In genomic region chr9:6605202-6605601, GRCh38 we compare ENCODE assay signal across 12 cellular contexts. TPM values are rescaled to one million over a fixed set of nuclear protein-coding genes. Genes with fewer than 3 reads are reported as not detected.
DNase-seq lines count a peak whose midpoint lies in the region; ATAC-seq and TF ChIP-seq lines count a peak whose summit lies in the region.
"Had no signal": no experiment of that assay in that cellular context is flagged by ENCODE, and none has a peak within 500 bp of the region (broad histone marks: within the 10 kb centered on the region; RNA-seq: fewer than 3 reads in every experiment).

No MANE protein-coding gene starts in this region.

- H3K4me1 ChIP-seq in naive thymus-derived CD4-positive, alpha-beta T cell (ENCODE audit: control insufficient read depth in 2 of 2, insufficient read depth in 2 of 2, low read length in 2 of 2): no peaks in the 10 kb centered on the region
- H3K4me1 ChIP-seq in heart left ventricle: no peaks in the 10 kb centered on the region

- no peaks in the 10 kb centered on the region for H3K9me3 Mint-ChIP-seq in activated T-cell treated with anti-CD3 and anti-CD28 coated beads, Interleukin-2, amount 50 U/mL, for 4 hours
- H3K9me3 Mint-ChIP-seq in naive thymus-derived CD4-positive, alpha-beta T cell: no peaks in the 10 kb centered on the region
- peaks cover 0 to 3% (median 0%) of the 10 kb centered on the region in 7 donors for H3K9me3 Mint-ChIP-seq in CD14-positive monocyte
- H3K9me3 Mint-ChIP-seq: neural crest cell; T-helper 2 cell treated with Interferon-gamma antibody and Interleukin-4, amounts not matched to agents 5 μg/mL and 100 μg/mL, for 36 hours had no signal

- no peak overlapping the region for H3K4me3 ChIP-seq in naive thymus-derived CD4-positive, alpha-beta T cell (ENCODE audit: low read length)
- H3K4me3 ChIP-seq in heart left ventricle: no peak overlapping the region
- H3K4me3 ChIP-seq: dorsolateral prefrontal cortex had no signal

- POLR2A ChIA-PET in naive thymus-derived CD4-positive, alpha-beta T cell (lab: Charles Lee): no interaction called here

- no peaks in the 10 kb centered on the region for H3K9me3 ChIP-seq in naive thymus-derived CD4-positive, alpha-beta T cell (ENCODE audit: control insufficient read depth in 2 of 3, low read length in 3 of 3)
- no peaks in the 10 kb centered on the region for H3K9me3 ChIP-seq in heart left ventricle

- peaks cover 4% of the 10 kb centered on the region for H3K4me1 Mint-ChIP-seq in activated T-cell treated with anti-CD3 and anti-CD28 coated beads, Interleukin-2, amount 50 U/mL, for 4 hours (ENCODE audit: low read depth)
- H3K4me1 Mint-ChIP-seq in naive thymus-derived CD4-positive, alpha-beta T cell: no peaks in the 10 kb centered on the region
- no peaks in the 10 kb centered on the region for H3K4me1 Mint-ChIP-seq in CD14-positive monocyte

- no peak overlapping the region for H3K27ac Mint-ChIP-seq in naive thymus-derived CD4-positive, alpha-beta T cell
- H3K27ac Mint-ChIP-seq in CD14-positive monocyte: no peak overlapping the region
- H3K27ac Mint-ChIP-seq: T-helper 2 cell treated with Interferon-gamma antibody and Interleukin-4, amounts not matched to agents 5 μg/mL and 100 μg/mL, for 36 hours had no signal

- peak overlapping the region; percentile 46 for H3K4me3 Mint-ChIP-seq in activated T-cell treated with anti-CD3 and anti-CD28 coated beads, Interleukin-2, amount 50 U/mL, for 4 hours
- H3K4me3 Mint-ChIP-seq in naive thymus-derived CD4-positive, alpha-beta T cell: no peak overlapping the region
- no peak overlapping the region for H3K4me3 Mint-ChIP-seq in CD14-positive monocyte
- H3K4me3 Mint-ChIP-seq: neural crest cell; T-helper 2 cell treated with Interferon-gamma antibody and Interleukin-4, amounts not matched to agents 5 μg/mL and 100 μg/mL, for 36 hours had no signal

- H3K36me3 ChIP-seq in naive thymus-derived CD4-positive, alpha-beta T cell (ENCODE audit: control insufficient read depth in 2 of 3, insufficient read depth in 3 of 3, low read length in 3 of 3): no peaks in the 10 kb centered on the region
- H3K36me3 ChIP-seq in heart left ventricle: no peaks in the 10 kb centered on the region

- TF ChIP-seq CTCF in CD14-positive monocyte (IDR thresholded peaks at IDR 0.05): no peak
- TF ChIP-seq CTCF in heart left ventricle (IDR thresholded peaks at IDR 0.05): no peak

- CTCF ChIA-PET in naive thymus-derived CD4-positive, alpha-beta T cell (lab: Charles Lee): no interaction called here

- 83 to 86% (median 84%) methylated on average over 5 of the region's 5 CpGs for WGBS in heart left ventricle, 4 donors

- no peaks in the 10 kb centered on the region for H3K27me3 ChIP-seq in naive thymus-derived CD4-positive, alpha-beta T cell (ENCODE audit: control insufficient read depth in 2 of 2, insufficient read depth in 2 of 2, low read length in 2 of 2)
- no peaks in the 10 kb centered on the region for H3K27me3 ChIP-seq in heart left ventricle
- H3K27me3 ChIP-seq: dorsolateral prefrontal cortex had no signal

- no peak for TF ChIP-seq POLR2A in heart left ventricle (IDR thresholded peaks at IDR 0.05)

- no peaks in the 10 kb centered on the region for H3K27me3 Mint-ChIP-seq in activated T-cell treated with anti-CD3 and anti-CD28 coated beads, Interleukin-2, amount 50 U/mL, for 4 hours (ENCODE audit: low read depth)
- no peaks in the 10 kb centered on the region for H3K27me3 Mint-ChIP-seq in naive thymus-derived CD4-positive, alpha-beta T cell
- peaks cover 3 to 5% (median 3%) of the 10 kb centered on the region in 3 donors for H3K27me3 Mint-ChIP-seq in CD14-positive monocyte (ENCODE audit: low read depth in 3 of 3)

- intact Hi-C loops in naive thymus-derived CD4-positive, alpha-beta T cell (cut with micrococcal nuclease): no loop called here
- intact Hi-C loops in CD14-positive monocyte (cut with micrococcal nuclease) (no loop called here), heart left ventricle (cut with DNase I) (loop anchor here in 1 of 10 donors (10.0 kb wide), 1 partner anchor 50 kb away; no protein-coding TSS in a partner anchor)

- no peak for ATAC-seq in activated T-cell treated with anti-CD3 and anti-CD28 coated beads, Interleukin-2, amount 50 U/mL, for 4 hours
- ATAC-seq in GM21528 (IDR thresholded peaks at IDR 0.05; ENCODE audit: low FRiP score, unreplicated experiment) (peak; percentile 78), HG03342 (IDR thresholded peaks at IDR 0.05; ENCODE audit: unreplicated experiment) (peak; percentile 71), heart left ventricle (no peak)
- peak; percentile 34 for ATAC-seq in naive thymus-derived CD4-positive, alpha-beta T cell

- H3K27ac ChIP-seq in naive thymus-derived CD4-positive, alpha-beta T cell (ENCODE audit: low read depth, low read length): no peak overlapping the region
- no peak overlapping the region for H3K27ac ChIP-seq in heart left ventricle
- H3K27ac ChIP-seq: dorsolateral prefrontal cortex had no signal

- no peak for DNase-seq in activated T-cell treated with anti-CD3 and anti-CD28 coated beads, Interleukin-2, amount 50 U/mL, for 4 hours
- no peak for DNase-seq in activated T-cell treated with anti-CD3 and anti-CD28 coated beads, Interleukin-2, amount 50 U/mL, for 1 hour
- DNase-seq in naive thymus-derived CD4-positive, alpha-beta T cell: no peak
- DNase-seq in CD14-positive monocyte (ENCODE audit: low spot score) (no peak), heart left ventricle (no peak)
- DNase-seq in activated naive CD4-positive, alpha-beta T cell (lab: John Stamatoyannopoulos, UW): no peak
- DNase-seq: dorsolateral prefrontal cortex; stimulated activated CD4-positive, alpha-beta T cell treated with anti-CD3 and anti-CD28 coated beads, Interleukin-4, amount 100 ng/mL, for 4 hours had no signal

- H3K36me3 Mint-ChIP-seq in activated T-cell treated with anti-CD3 and anti-CD28 coated beads, Interleukin-2, amount 50 U/mL, for 4 hours (ENCODE audit: insufficient read depth): no peaks in the 10 kb centered on the region
- no peaks in the 10 kb centered on the region for H3K36me3 Mint-ChIP-seq in naive thymus-derived CD4-positive, alpha-beta T cell
- H3K36me3 Mint-ChIP-seq in CD14-positive monocyte: no peaks in the 10 kb centered on the region

RNA-seq across cellular contexts. Expression of gene GLDC, which starts 40.3 kb away (rescaled TPM):
- total RNA-seq in activated T-cell treated with anti-CD3 and anti-CD28 coated beads, Interleukin-2, amount 50 U/mL, for 4 hours: 1 to 10 TPM in 2 of 3 donors, under 1 TPM in 1; 0.63 to 3.6 (median 3.5) TPM
- 1 to 10 TPM in 2 of 5 experiments, under 1 TPM in 1, not detected in 2; 0.56 to 2.2 (median 2.0) TPM for total RNA-seq in naive thymus-derived CD4-positive, alpha-beta T cell
- not detected for polyA plus RNA-seq in naive thymus-derived CD4-positive, alpha-beta T cell
- polyA plus RNA-seq in CD14-positive monocyte: not detected
- under 1 TPM in 1 of 9 donors, not detected in 8; 0.53 TPM for total RNA-seq in heart left ventricle
- polyA plus RNA-seq in heart left ventricle: under 1 TPM in 1 of 2 donors, not detected in 1; 0.26 TPM

Comparison
In these comparisons a context has a peak if more than half of its experiments do, and no peak if none do; other contexts are left out.
1. ATAC-seq: peak in GM21528 (single experiment), HG03342 (single experiment) and naive thymus-derived CD4-positive, alpha-beta T cell (single experiment); none in activated T-cell treated with anti-CD3 and anti-CD28 coated beads, Interleukin-2, amount 50 U/mL, for 4 hours (0 of 2) and heart left ventricle (0 of 4).